16 cellular contexts compared by ENCODE assay signal in genomic region chr17:64368277-64368676, GRCh38. TPM values are rescaled to one million over a fixed set of nuclear protein-coding genes. Genes with fewer than 3 reads are reported as not detected.
DNase-seq lines count a peak whose midpoint lies in the region; ATAC-seq and TF ChIP-seq lines count a peak whose summit lies in the region.
"Had no signal": no experiment of that assay in that cellular context is flagged by ENCODE, and none has a peak within 500 bp of the region (broad histone marks: within the 10 kb centered on the region; RNA-seq: fewer than 3 reads in every experiment).

No MANE protein-coding gene starts in this region.

- no peaks in the 10 kb centered on the region for H3K9me2 ChIP-seq in GM23248 (ENCODE audit: insufficient read depth)

- in situ Hi-C loops in gastrocnemius medialis (cut with MboI; ENCODE audit: low sequenced_read_pairs in 4 of 4), result no loop called here
- in situ Hi-C loops in GM23248 (cut with MboI), result no loop called here

- peaks cover 4% of the 10 kb centered on the region for H3F3A ChIP-seq in GM23248 (ENCODE audit: insufficient read depth)

- no peaks in the 10 kb centered on the region for H3K79me2 ChIP-seq in GM23248 (ENCODE audit: insufficient read depth)

- TF ChIP-seq POLR2A in gastrocnemius medialis (IDR thresholded peaks at IDR 0.05), result no peak

- H3K27ac Mint-ChIP-seq in activated naive CD8-positive, alpha-beta T cell, result peak overlapping the region; percentile 62
- no peak overlapping the region for H3K27ac Mint-ChIP-seq in activated naive CD8-positive, alpha-beta T cell treated with anti-CD3 and anti-CD28 coated beads, Interleukin-2, amount 50 U/mL, for 24 hours
- peak overlapping the region; percentile 41 for H3K27ac Mint-ChIP-seq in CD8-positive, alpha-beta T cell
- H3K27ac Mint-ChIP-seq: CD4-positive, alpha-beta T cell; IgD-negative memory B cell had no signal

- H3K4me3 ChIP-seq in CD8-positive, alpha-beta T cell (ENCODE audit: low read depth, low read length), result no peak overlapping the region
- H3K4me3 ChIP-seq in coronary artery (no peak overlapping the region), upper lobe of right lung (no peak overlapping the region), gastrocnemius medialis (no peak overlapping the region), GM23248 (no peak overlapping the region)
- H3K4me3 ChIP-seq: BLaER1 treated with 17β-estradiol and CSF1 and Interleukin-3, amounts not matched to agents 10 nM and 100 nM; GM12878 had no signal

- no peaks in the 10 kb centered on the region for H3K9me3 Mint-ChIP-seq in activated naive CD8-positive, alpha-beta T cell (ENCODE audit: low read depth)
- no peaks in the 10 kb centered on the region for H3K9me3 Mint-ChIP-seq in activated naive CD8-positive, alpha-beta T cell treated with anti-CD3 and anti-CD28 coated beads, Interleukin-2, amount 50 U/mL, for 24 hours
- H3K9me3 Mint-ChIP-seq in CD8-positive, alpha-beta T cell, result no peaks in the 10 kb centered on the region
- H3K9me3 Mint-ChIP-seq: CD4-positive, alpha-beta T cell; IgD-negative memory B cell had no signal

- H3K4me1 ChIP-seq in CD8-positive, alpha-beta T cell (ENCODE audit: insufficient read depth, low read length), result peaks cover 10% of the 10 kb centered on the region
- peaks cover 3% of the 10 kb centered on the region for H3K4me1 ChIP-seq in upper lobe of right lung
- H3K4me1 ChIP-seq in gastrocnemius medialis, result no peaks in the 10 kb centered on the region
- H3K4me1 ChIP-seq in GM23248 (ENCODE audit: insufficient read depth), result peaks cover 3% of the 10 kb centered on the region

- no peaks in the 10 kb centered on the region for H4K20me1 ChIP-seq in GM23248 (ENCODE audit: insufficient read depth)

- H3K9me3 ChIP-seq in CD8-positive, alpha-beta T cell (ENCODE audit: low read length), result no peaks in the 10 kb centered on the region
- H3K9me3 ChIP-seq in upper lobe of right lung (no peaks in the 10 kb centered on the region), gastrocnemius medialis (no peaks in the 10 kb centered on the region), GM23248 (ENCODE audit: low read depth) (no peaks in the 10 kb centered on the region)

- H3K27ac ChIP-seq in CD8-positive, alpha-beta T cell (ENCODE audit: low read depth, low read length), result no peak overlapping the region
- H3K27ac ChIP-seq in coronary artery (no peak overlapping the region), upper lobe of right lung (no peak overlapping the region), gastrocnemius medialis (no peak overlapping the region), GM23248 (no peak overlapping the region)
- H3K27ac ChIP-seq: BLaER1 treated with 17β-estradiol and CSF1 and Interleukin-3, amounts not matched to agents 10 nM and 100 nM had no signal

- H3K36me3 Mint-ChIP-seq in activated naive CD8-positive, alpha-beta T cell, result peaks cover 4% of the 10 kb centered on the region
- H3K36me3 Mint-ChIP-seq in activated naive CD8-positive, alpha-beta T cell treated with anti-CD3 and anti-CD28 coated beads, Interleukin-2, amount 50 U/mL, for 24 hours (ENCODE audit: low read depth), result peaks cover 11% of the 10 kb centered on the region
- H3K36me3 Mint-ChIP-seq in CD8-positive, alpha-beta T cell, result peaks cover 62% of the 10 kb centered on the region

- 47 to 50% methylated on average over 2 of the region's 2 CpGs for WGBS in GM23248 (ENCODE audit: low coverage in 1 of 2, low lambda C conversion rate in 2 of 2, missing lambda C conversion rate in 2 of 2), 2 experiments

- H3K27me3 ChIP-seq in CD8-positive, alpha-beta T cell (ENCODE audit: insufficient read depth, low read length), result no peaks in the 10 kb centered on the region
- H3K27me3 ChIP-seq in upper lobe of right lung, result no peaks in the 10 kb centered on the region
- H3K27me3 ChIP-seq in gastrocnemius medialis, result no peaks in the 10 kb centered on the region
- no peaks in the 10 kb centered on the region for H3K27me3 ChIP-seq in GM23248 (replicated peaks; ENCODE audit: insufficient read depth)
- H3K27me3 ChIP-seq: BLaER1 treated with 17β-estradiol and CSF1 and Interleukin-3, amounts not matched to agents 10 nM and 100 nM had no signal

- peaks cover 23% of the 10 kb centered on the region for H3K36me3 ChIP-seq in CD8-positive, alpha-beta T cell (ENCODE audit: insufficient read depth, low read length)
- H3K36me3 ChIP-seq in upper lobe of right lung (peaks cover 19% of the 10 kb centered on the region), gastrocnemius medialis (no peaks in the 10 kb centered on the region), GM23248 (ENCODE audit: low read depth) (no peaks in the 10 kb centered on the region)

- no peak for TF ChIP-seq CTCF in CD8-positive, alpha-beta T cell (IDR thresholded peaks at IDR 0.05)
- TF ChIP-seq CTCF in coronary artery (IDR thresholded peaks at IDR 0.05) (no peak), upper lobe of right lung (IDR thresholded peaks at IDR 0.05) (no peak), gastrocnemius medialis (IDR thresholded peaks at IDR 0.05 in 4 of 5, conservative IDR thresholded peaks at IDR 0.05 in 1 of 5) (no peak)

- intact Hi-C loops in CD8-positive, alpha-beta T cell (cut with DNase I, micrococcal nuclease), result loop anchor here in 1 of 2 experiments (2.0 kb wide), 1 partner anchor 19 kb away; no protein-coding TSS in a partner anchor
- intact Hi-C loops in upper lobe of right lung (cut with DNase I) (no loop called here), gastrocnemius medialis (cut with DNase I; ENCODE audit: low total_unique reads) (no loop called here)

- H3K4me2 ChIP-seq in GM23248 (ENCODE audit: unreplicated experiment), result no peak overlapping the region
- H3K4me2 ChIP-seq: BLaER1 treated with 17β-estradiol and CSF1 and Interleukin-3, amounts not matched to agents 10 nM and 100 nM had no signal

- H3K4me3 Mint-ChIP-seq in activated naive CD8-positive, alpha-beta T cell, result no peak overlapping the region
- H3K4me3 Mint-ChIP-seq in activated naive CD8-positive, alpha-beta T cell treated with anti-CD3 and anti-CD28 coated beads, Interleukin-2, amount 50 U/mL, for 24 hours, result no peak overlapping the region
- H3K4me3 Mint-ChIP-seq in CD8-positive, alpha-beta T cell, result no peak overlapping the region
- H3K4me3 Mint-ChIP-seq: CD4-positive, alpha-beta T cell; IgD-negative memory B cell had no signal

- CTCF ChIA-PET in CD8-positive, alpha-beta T cell (lab: Charles Lee), result no interaction called here

- no peak for DNase-seq in activated naive CD8-positive, alpha-beta T cell treated with anti-CD3 and anti-CD28 coated beads, Interleukin-2, amount 50 U/mL, for 24 hours
- DNase-seq in CD8-positive, alpha-beta T cell, result no peak
- DNase-seq in coronary artery (ENCODE audit: low spot score) (peak; percentile 4), upper lobe of right lung (peak; percentile 7), gastrocnemius medialis (no peak), GM23248 (no peak)
- DNase-seq: ACHN; CD4-positive, alpha-beta T cell; DMS79 had no signal

- POLR2A ChIA-PET in CD8-positive, alpha-beta T cell (lab: Charles Lee), result no interaction called here

- no peak overlapping the region for H2AFZ ChIP-seq in GM23248

- peaks cover 40% of the 10 kb centered on the region for H3K4me1 Mint-ChIP-seq in activated naive CD8-positive, alpha-beta T cell (ENCODE audit: low read depth)
- peaks cover 15% of the 10 kb centered on the region for H3K4me1 Mint-ChIP-seq in activated naive CD8-positive, alpha-beta T cell treated with anti-CD3 and anti-CD28 coated beads, Interleukin-2, amount 50 U/mL, for 24 hours
- H3K4me1 Mint-ChIP-seq in CD8-positive, alpha-beta T cell (ENCODE audit: low read depth), result peaks cover 37% of the 10 kb centered on the region

- H3K9ac ChIP-seq in GM23248, result no peak overlapping the region
- H3K9ac ChIP-seq: BLaER1 treated with 17β-estradiol and CSF1 and Interleukin-3, amounts not matched to agents 10 nM and 100 nM had no signal

- ATAC-seq in activated naive CD8-positive, alpha-beta T cell treated with anti-CD3 and anti-CD28 coated beads, Interleukin-2, amount 50 U/mL, for 24 hours, result no peak
- ATAC-seq in CD8-positive, alpha-beta T cell, result no peak
- ATAC-seq in upper lobe of right lung, result no peak
- ATAC-seq in gastrocnemius medialis, result no peak
- ATAC-seq: GM12878, HCT116 had no signal

- no peaks in the 10 kb centered on the region for H3K27me3 Mint-ChIP-seq in activated naive CD8-positive, alpha-beta T cell
- H3K27me3 Mint-ChIP-seq in activated naive CD8-positive, alpha-beta T cell treated with anti-CD3 and anti-CD28 coated beads, Interleukin-2, amount 50 U/mL, for 24 hours, result no peaks in the 10 kb centered on the region
- no peaks in the 10 kb centered on the region for H3K27me3 Mint-ChIP-seq in CD8-positive, alpha-beta T cell (ENCODE audit: low read depth)
- H3K27me3 Mint-ChIP-seq: CD4-positive, alpha-beta T cell; IgD-negative memory B cell had no signal

RNA-seq across cellular contexts. Expression of gene PECAM1, which starts 22.4 kb away (rescaled TPM):
- total RNA-seq in CD8-positive, alpha-beta T cell, result 10 to 100 TPM; 64.3 to 70.6 TPM
- total RNA-seq in upper lobe of right lung (631 TPM), gastrocnemius medialis (10 to 100 TPM; 35.1 to 71.5 (median 51.3) TPM)
- not detected in 2 replicates for total RNA-seq in GM23248 (2014; rRNA removed; shearing (Covaris generic))
- polyA plus RNA-seq in GM23248 (2016; fragmentation: Nextera tagmentation; extraction: Ambion mirVana), result 0.06 and 0.11 TPM in 2 replicates
- total RNA-seq: A172, G401 had no signal

Comparison
In these comparisons a context has a peak if more than half of its experiments do, and no peak if none do; other contexts are left out.
1. DNase-seq: peak in coronary artery (single experiment) and upper lobe of right lung (single experiment); none in activated naive CD8-positive, alpha-beta T cell treated with anti-CD3 and anti-CD28 coated beads, Interleukin-2, amount 50 U/mL, for 24 hours (single experiment), CD8-positive, alpha-beta T cell (0 of 7), gastrocnemius medialis (0 of 2) and GM23248 (single experiment).
2. RNA of gene PECAM1, which starts 22.4 kb away (total RNA-seq): 631 TPM in upper lobe of right lung (single experiment), 64.3 to 70.6 TPM in CD8-positive, alpha-beta T cell and 35.1 to 71.5 TPM in gastrocnemius medialis; not detected in GM23248; every median in the first group is over 10 times any median in the second.